22 cellular contexts compared by ENCODE assay signal in the genomic region with DNA sequence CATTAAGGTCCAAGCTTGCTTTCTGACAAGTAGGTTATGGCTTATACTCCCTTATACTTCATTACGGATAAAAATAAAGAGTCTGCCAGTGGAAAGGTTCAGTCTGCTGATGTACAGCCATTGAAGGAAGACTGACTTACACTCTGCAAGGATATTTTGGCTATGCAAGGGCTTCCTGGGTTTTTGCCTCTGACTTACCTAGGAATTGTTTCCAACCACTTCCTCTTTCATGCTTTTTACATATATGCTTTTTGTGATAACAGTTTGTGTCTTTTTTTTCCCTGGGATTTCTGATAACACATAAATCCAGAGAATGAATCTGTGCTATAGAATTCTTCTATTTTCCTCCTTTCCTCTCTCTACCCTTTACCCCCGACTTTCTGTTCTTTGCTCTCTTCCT. TPM values are rescaled to one million over a fixed set of nuclear protein-coding genes. Genes with fewer than 3 reads are reported as not detected.
A peak's percentile ranks its signal among the peaks of the same experiment; 100 is the strongest.
DNase-seq lines count a peak whose midpoint lies in the region; ATAC-seq, FAIRE-seq and TF ChIP-seq lines count a peak whose summit lies in the region.
"Had no signal": no experiment of that assay in that cellular context is flagged by ENCODE, and none has a peak within 500 bp of the region (broad histone marks: within the 10 kb centered on the region; RNA-seq: fewer than 3 reads in every experiment).

No MANE protein-coding gene starts in this region.

- no peak overlapping the region for H3K4me2 ChIP-seq in K562 (ENCODE audit: insufficient read depth, low read length)

- no peak overlapping the region for H3K9ac ChIP-seq in K562 (ENCODE audit: insufficient read depth in 1 of 2, low read depth in 2 of 2, low read length in 2 of 2)
- H3K9ac ChIP-seq: GM23248 had no signal

- H2AFZ ChIP-seq in K562 (ENCODE audit: low read depth, low read length), result no peak overlapping the region
- H2AFZ ChIP-seq: GM23248 had no signal

- H3K4me1 ChIP-seq in K562 (replicated peaks in 1 of 2; ENCODE audit: control insufficient read depth in 2 of 2, insufficient read depth in 2 of 2, low read length in 2 of 2), result peaks cover 0 to 4% of the 10 kb centered on the region in 2 experiments; a peak in 2 of 5 replicates
- no peaks in the 10 kb centered on the region for H3K4me1 ChIP-seq in pancreas
- H3K4me1 ChIP-seq: HAP-1 had no signal

- ATAC-seq in K562 (no peak), pancreas (no peak)

- no peak for DNase-seq in GM12891 (ENCODE audit: insufficient read length, low spot score)
- peak; percentile 47 for DNase-seq in OCI-M1 (lab: John Stamatoyannopoulos, UW)
- no peak for DNase-seq in K562 (ENCODE audit: extremely low read depth in 1 of 4, low spot score in 3 of 4)
- DNase-seq in epithelial cell of prostate (ENCODE audit: low read depth, low spot score), result no peak
- no peak for DNase-seq in pancreas
- DNase-seq in SK-N-DZ (ENCODE audit: low spot score), result no peak
- no peak for DNase-seq in NCI-H1930 (lab: John Stamatoyannopoulos, UW)
- DNase-seq: ACHN; BE2C; C1 segment of cervical spinal cord; CD4-positive, CD25-positive, alpha-beta regulatory T cell; CD8-positive, alpha-beta memory T cell; COR-L47; DMS 273 treated with DMSO at 0.1 percent for 48 hours; DMS53; DND-41; EL had no signal

- intact Hi-C loops in K562 (cut with micrococcal nuclease) (no loop called here), pancreas (cut with DNase I) (no loop called here)

- no peak for TF ChIP-seq EP300 in K562 (IDR thresholded peaks at IDR 0.05; ENCODE audit: low read length)

- TF ChIP-seq CTCF in K562 (IDR thresholded peaks at IDR 0.05 in 2 of 3, conservative IDR thresholded peaks at IDR 0.05 in 1 of 3; ENCODE audit: insufficient read depth in 2 of 3, low read depth in 1 of 3, low read length in 3 of 3), result no peak
- no peak for TF ChIP-seq CTCF in pancreas (IDR thresholded peaks at IDR 0.05)

- no peaks in the 10 kb centered on the region for H3K27me3 ChIP-seq in K562 (ENCODE audit: control insufficient read depth in 2 of 2, insufficient read depth in 2 of 2, low read length in 2 of 2)
- no peaks in the 10 kb centered on the region for H3K27me3 ChIP-seq in pancreas
- H3K27me3 ChIP-seq: BE2C had no signal

- BruUV-seq in K562 (replicated peaks; lab: Mats Ljungman, UMichigan), result no TSS peak

- no peaks in the 10 kb centered on the region for H3K79me2 ChIP-seq in K562 (ENCODE audit: control insufficient read depth, insufficient read depth, low read length)

- no peak overlapping the region for H3K27ac ChIP-seq in K562 (ENCODE audit: extremely low read depth, low read depth, low read length)
- H3K27ac ChIP-seq in epithelial cell of prostate, result peak overlapping the region; percentile 16
- H3K27ac ChIP-seq in pancreas, result no peak overlapping the region
- H3K27ac ChIP-seq: GM23248 had no signal

- no peak for TF ChIP-seq POLR2A in GM12891 (IDR thresholded peaks at IDR 0.05; ENCODE audit: low read depth, low read length)
- no peak for TF ChIP-seq POLR2A in K562 (conservative IDR thresholded peaks at IDR 0.05)

- FAIRE-seq in GM12891 (lab: Jason Lieb, UNC) (no peak), K562 (lab: Jason Lieb, UNC) (no peak), pancreas (lab: Jason Lieb, UNC) (no peak)
- FAIRE-seq: A204.1, GM18507, HepG2 had no signal

- CTCF ChIA-PET in K562 (lab: Yijun Ruan, JAX; ENCODE audit: low intra/inter-chr PET ratio), result no interaction called here

- peaks cover 42% of the 10 kb centered on the region for H3K36me3 ChIP-seq in K562 (ENCODE audit: control insufficient read depth, insufficient read depth, low read length)
- peaks cover 0 to 10% (median 0%) of the 10 kb centered on the region in 3 donors for H3K36me3 ChIP-seq in pancreas

- 63% methylated on average over 2 of the region's 2 CpGs for WGBS in K562 (ENCODE audit: insufficient coverage, low coverage, missing lambda C conversion rate)
- 86 to 95% methylated on average over 2 of the region's 2 CpGs for WGBS in pancreas, 2 donors

- H4K20me1 ChIP-seq in K562 (replicated peaks; ENCODE audit: control insufficient read depth, insufficient read depth, low read length), result no peaks in the 10 kb centered on the region

- POLR2A ChIA-PET in K562 (lab: Yijun Ruan, JAX), result interaction anchor here (1.0 to 1.6 kb wide), 2 partner anchors 12 to 15 kb away, joined by 3 to 7 read pairs; no protein-coding TSS in a partner anchor

- H3K9me3 ChIP-seq in K562 (replicated peaks; ENCODE audit: control insufficient read depth, insufficient read depth, low read depth, low read length) (no peaks in the 10 kb centered on the region), pancreas (no peaks in the 10 kb centered on the region)
- H3K9me3 ChIP-seq: BE2C, HAP-1 had no signal

- no peak overlapping the region for H3K4me3 ChIP-seq in K562
- H3K4me3 ChIP-seq in pancreas, result no peak overlapping the region
- H3K4me3 ChIP-seq: GM23248, HAP-1 had no signal

- no peak for TF ChIP-seq RAD21 in K562 (CRISPR knock-in tag; conservative IDR thresholded peaks at IDR 0.05 in 1 of 2, IDR thresholded peaks at IDR 0.05 in 1 of 2)

- in situ Hi-C loops in K562 (cut with MboI), result no loop called here

- no peaks in the 10 kb centered on the region for H3K9me1 ChIP-seq in K562 (ENCODE audit: control insufficient read depth, insufficient read depth, low read length)

TF ChIP-seq in GM12891, 5 proteins besides CTCF, POLR2A, EP300 and RAD21:
- peak; percentile 71 for TF ChIP-seq SPI1 (IDR thresholded peaks at IDR 0.05; ENCODE audit: low read depth, low read length)
- TF ChIP-seq POLR2AphosphoS5 (IDR thresholded peaks at IDR 0.05; ENCODE audit: low read depth, low read length), result no peak
- no peak for TF ChIP-seq TAF1 (IDR thresholded peaks at IDR 0.05; ENCODE audit: low read depth, low read length)
TF ChIP-seq in GM12891: peak in this region for 1.

TF ChIP-seq in K562, 482 proteins besides CTCF, POLR2A, EP300 and RAD21:
- peak; percentile 78 for TF ChIP-seq SPI1 (IDR thresholded peaks at IDR 0.05; ENCODE audit: borderline replicate concordance, low read depth, low read length)
- no peak for TF ChIP-seq HEY1 (CRISPR knock-in tag; IDR thresholded peaks at IDR 0.05; ENCODE audit: borderline replicate concordance)
- TF ChIP-seq, protein P1, sequence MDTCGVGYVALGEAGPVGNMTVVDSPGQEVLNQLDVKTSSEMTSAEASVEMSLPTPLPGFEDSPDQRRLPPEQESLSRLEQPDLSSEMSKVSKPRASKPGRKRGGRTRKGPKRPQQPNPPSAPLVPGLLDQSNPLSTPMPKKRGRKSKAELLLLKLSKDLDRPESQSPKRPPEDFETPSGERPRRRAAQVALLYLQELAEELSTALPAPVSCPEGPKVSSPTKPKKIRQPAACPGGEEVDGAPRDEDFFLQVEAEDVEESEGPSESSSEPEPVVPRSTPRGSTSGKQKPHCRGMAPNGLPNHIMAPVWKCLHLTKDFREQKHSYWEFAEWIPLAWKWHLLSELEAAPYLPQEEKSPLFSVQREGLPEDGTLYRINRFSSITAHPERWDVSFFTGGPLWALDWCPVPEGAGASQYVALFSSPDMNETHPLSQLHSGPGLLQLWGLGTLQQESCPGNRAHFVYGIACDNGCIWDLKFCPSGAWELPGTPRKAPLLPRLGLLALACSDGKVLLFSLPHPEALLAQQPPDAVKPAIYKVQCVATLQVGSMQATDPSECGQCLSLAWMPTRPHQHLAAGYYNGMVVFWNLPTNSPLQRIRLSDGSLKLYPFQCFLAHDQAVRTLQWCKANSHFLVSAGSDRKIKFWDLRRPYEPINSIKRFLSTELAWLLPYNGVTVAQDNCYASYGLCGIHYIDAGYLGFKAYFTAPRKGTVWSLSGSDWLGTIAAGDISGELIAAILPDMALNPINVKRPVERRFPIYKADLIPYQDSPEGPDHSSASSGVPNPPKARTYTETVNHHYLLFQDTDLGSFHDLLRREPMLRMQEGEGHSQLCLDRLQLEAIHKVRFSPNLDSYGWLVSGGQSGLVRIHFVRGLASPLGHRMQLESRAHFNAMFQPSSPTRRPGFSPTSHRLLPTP (IDR thresholded peaks at IDR 0.05; ENCODE audit: borderline replicate concordance, extremely low read depth, insufficient read length), result no peak

RNA-seq across cellular contexts. Expression of gene ISOC1, which starts 16.8 kb away (rescaled TPM):
- 10.5 TPM for polyA plus RNA-seq in GM12891 (2012; ENCODE audit: low read depth, missing spikeins)
- 7.7 and 15.0 TPM in 2 replicates for total RNA-seq in K562 (2011; cell fraction: chromatin; rRNA removed; ENCODE audit: low replicate concordance)
- total RNA-seq in K562 (2011; cell fraction: nucleolus; rRNA removed), result 8.7 and 10.7 TPM in 2 replicates
- 12.4 and 20.6 TPM in 2 replicates for total RNA-seq in K562 (2011; cell fraction: nucleoplasm; rRNA removed)
- total RNA-seq in K562 (2014; rRNA removed) (47.3 and 52.0 TPM in 2 replicates), K562 (2014; rRNA removed; fragmentation: Illumina TruSeq; extraction: Trizol) (51.3 and 52.3 TPM in 2 replicates), K562 (2015; rRNA removed; fragmentation: Illumina TruSeq; extraction: Trizol) (49.3 and 52.6 TPM in 2 replicates), K562 (2021) (50.5 and 54.0 TPM in 2 replicates), pancreas (10 to 100 TPM in 3 of 6 donors, 1 to 10 TPM in 3; 8.3 to 13.8 (median 9.6) TPM)
- polyA plus RNA-seq in K562 (2011; rRNA removed) (46.3 and 67.9 TPM in 2 replicates), K562 (2014; fragmentation: Illumina TruSeq; extraction: Trizol) (52.3 and 60.9 TPM in 2 replicates), K562 (2014; fragmentation: Nextera tagmentation; extraction: Ambion mirVana) (10 to 100 TPM; 14.0 to 20.7 TPM), K562 (2014; rRNA removed) (55.9 and 66.5 TPM in 2 replicates), pancreas (10 to 100 TPM in 1 of 2 donors, 1 to 10 TPM in 1; 6.9 to 15.9 TPM)
- polyA plus RNA-seq in K562 (2011; cell fraction: cytosol; rRNA removed), result 41.2 TPM in 2 replicates
- polyA plus RNA-seq in K562 (2011; cell fraction: nucleus; rRNA removed), result 12.5 and 14.6 TPM in 2 replicates
- polyA plus RNA-seq in K562 (2012), result 32.7 and 47.2 TPM in 2 replicates
- 52.4 and 67.7 TPM in 2 replicates for polyA minus RNA-seq in K562 (2011; rRNA and poly(A)+ RNA removed)
- 22.9 and 34.2 TPM in 2 replicates for polyA minus RNA-seq in K562 (2011; cell fraction: cytosol; rRNA and poly(A)+ RNA removed)
- polyA minus RNA-seq in K562 (2011; cell fraction: nucleus; rRNA and poly(A)+ RNA removed), result 12.0 and 17.7 TPM in 2 replicates
- 52.9 and 57.6 TPM in 2 replicates for polyA plus RNA-seq in SK-N-DZ (2014; cell fraction: cytosol; rRNA removed)
- polyA plus RNA-seq in SK-N-DZ (2014; cell fraction: nucleus; rRNA removed), result 26.7 and 29.1 TPM in 2 replicates
